1 cellular context compared by ENCODE assay signal in genomic region chr11:95150977-95151684, GRCh38.
TF ChIP-seq lines count a peak whose summit lies in the region.

No MANE protein-coding gene starts in this region.

TF ChIP-seq in K562, 482 proteins besides CTCF, POLR2A, EP300 and RAD21 (continued from another document and continues in another):
- TF ChIP-seq HMGN3 (IDR thresholded peaks at IDR 0.05; ENCODE audit: borderline replicate concordance, extremely low read depth, insufficient read length, low read depth, low read length) (no peak), BCLAF1 (IDR thresholded peaks at IDR 0.05; ENCODE audit: borderline replicate concordance in 1 of 2, control insufficient read depth in 1 of 2, low read depth in 2 of 2, low read length in 1 of 2) (no peak), MBD2 (IDR thresholded peaks at IDR 0.05; ENCODE audit: borderline replicate concordance, low read depth) (no peak), ZNF408 (CRISPR knock-in tag; IDR thresholded peaks at IDR 0.05; ENCODE audit: low read depth) (no peak), PHF21A (IDR thresholded peaks at IDR 0.05; ENCODE audit: borderline replicate concordance, low read depth) (no peak), PTRF (tag; IDR thresholded peaks at IDR 0.05) (no peak), PREB (CRISPR knock-in tag; IDR thresholded peaks at IDR 0.05) (no peak), SMARCC2 (IDR thresholded peaks at IDR 0.05; ENCODE audit: low read depth) (no peak), SMARCE1 (IDR thresholded peaks at IDR 0.05) (no peak), ZZZ3 (IDR thresholded peaks at IDR 0.05) (no peak), MAFK (IDR thresholded peaks at IDR 0.05; ENCODE audit: low read length) (no peak), ARHGAP35 (IDR thresholded peaks at IDR 0.05; ENCODE audit: partially characterized antibody) (no peak), CCNT2 (IDR thresholded peaks at IDR 0.05; ENCODE audit: borderline replicate concordance, extremely low read depth, insufficient read length, low read depth, low read length) (no peak), POLR2G (IDR thresholded peaks at IDR 0.05; ENCODE audit: low read depth, low read length) (0 out of 2 replicates have a peak, but pooled peaks have one; percentile 26), NCOA2 (IDR thresholded peaks at IDR 0.05; ENCODE audit: partially characterized antibody in 2 of 2) (no peak), RFX1 (IDR thresholded peaks at IDR 0.05) (no peak), MAX (CRISPR knock-in tag; IDR thresholded peaks at IDR 0.05) (no peak), HSF4 (CRISPR knock-in tag; IDR thresholded peaks at IDR 0.05; ENCODE audit: borderline replicate concordance) (no peak), CBX3 (IDR thresholded peaks at IDR 0.05; ENCODE audit: borderline replicate concordance in 1 of 2, low read length in 2 of 2) (peak in 1 of 2 experiments; percentile 63; a peak in 1 of 3 replicates), RREB1 (CRISPR knock-in tag; IDR thresholded peaks at IDR 0.05) (no peak), MXD1 (CRISPR knock-in tag; IDR thresholded peaks at IDR 0.05; ENCODE audit: borderline replicate concordance, poor library complexity, severe bottlenecking) (no peak), MEIS2 (IDR thresholded peaks at IDR 0.05; ENCODE audit: partially characterized antibody) (no peak), MTF1 (CRISPR knock-in tag; IDR thresholded peaks at IDR 0.05; ENCODE audit: borderline replicate concordance) (no peak), ZNF3 (CRISPR knock-in tag; IDR thresholded peaks at IDR 0.05) (no peak), GATA2 (CRISPR knock-in tag; IDR thresholded peaks at IDR 0.05) (no peak), CREBBP (IDR thresholded peaks at IDR 0.05; ENCODE audit: low read depth, low read length) (no peak), PYGO2 (tag; IDR thresholded peaks at IDR 0.05) (no peak), HINFP (tag; conservative IDR thresholded peaks at IDR 0.05; ENCODE audit: low read depth) (no peak), HMG20B (CRISPR knock-in tag; IDR thresholded peaks at IDR 0.05) (no peak), CTBP1 (IDR thresholded peaks at IDR 0.05; ENCODE audit: borderline replicate concordance) (no peak), CREM (IDR thresholded peaks at IDR 0.05; ENCODE audit: low read depth) (peak; percentile 79), HDAC2 (IDR thresholded peaks at IDR 0.05) (no peak), TBL1XR1 (IDR thresholded peaks at IDR 0.05; ENCODE audit: low read length in 2 of 2) (peak in 1 of 2 experiments; percentile 38; a peak in 1 of 4 replicates), POLR3G (IDR thresholded peaks at IDR 0.05; ENCODE audit: extremely low read depth, insufficient read length, insufficient replicate concordance) (no peak), ZBTB5 (IDR thresholded peaks at IDR 0.05) (no peak), CAMTA2 (CRISPR knock-in tag; conservative IDR thresholded peaks at IDR 0.05) (no peak), NFATC3 (IDR thresholded peaks at IDR 0.05) (no peak), KDM4B (IDR thresholded peaks at IDR 0.05; ENCODE audit: borderline replicate concordance in 2 of 2, low read depth in 1 of 2) (no peak), CHAMP1 (IDR thresholded peaks at IDR 0.05) (peak; percentile 77), KAT2B (IDR thresholded peaks at IDR 0.05; ENCODE audit: low read depth, low read length) (no peak), MECOM (CRISPR knock-in tag; IDR thresholded peaks at IDR 0.05) (no peak), MYBL2 (IDR thresholded peaks at IDR 0.05; ENCODE audit: low read depth) (no peak), MYBL2 (CRISPR knock-in tag; IDR thresholded peaks at IDR 0.05; ENCODE audit: borderline replicate concordance) (no peak), BRD9 (IDR thresholded peaks at IDR 0.05; ENCODE audit: low read depth, partially characterized antibody) (no peak), TAF1 (IDR thresholded peaks at IDR 0.05; ENCODE audit: control insufficient read depth, extremely low read depth, insufficient read depth, low read length, severe bottlenecking) (no peak), ARID2 (IDR thresholded peaks at IDR 0.05) (no peak), ZNF511 (CRISPR knock-in tag; IDR thresholded peaks at IDR 0.05) (no peak)
